ENCODE assay signal across 22 cellular contexts in the genomic region with DNA sequence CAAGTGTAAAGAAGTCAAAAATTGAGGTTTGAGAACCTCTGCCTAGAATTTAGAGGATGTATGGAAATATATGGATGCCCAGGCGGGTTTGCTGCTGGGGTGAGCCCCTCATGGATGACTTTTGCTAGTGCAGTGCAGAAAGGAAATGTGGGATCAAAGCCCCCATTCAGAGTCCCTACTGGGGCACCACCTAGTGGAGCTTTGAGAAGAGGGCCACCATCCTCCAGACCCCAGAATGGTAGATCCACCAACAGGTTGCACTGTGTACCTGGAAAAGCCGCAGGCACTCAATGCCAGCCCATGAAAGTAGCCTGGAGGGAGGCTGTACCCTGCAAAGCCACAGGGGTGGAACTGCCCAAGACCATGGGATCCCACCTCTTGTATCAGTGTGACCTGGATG.
A peak's percentile ranks its signal among the peaks of the same experiment; 100 is the strongest.
DNase-seq lines count a peak whose midpoint lies in the region; ATAC-seq and TF ChIP-seq lines count a peak whose summit lies in the region.
"Had no signal": no experiment of that assay in that cellular context is flagged by ENCODE, and none has a peak within 500 bp of the region (broad histone marks: within the 10 kb centered on the region; RNA-seq: fewer than 3 reads in every experiment).

No MANE protein-coding gene starts in this region.

- H2AFZ ChIP-seq in SK-N-SH (ENCODE audit: low read depth) (no peak overlapping the region), OCI-LY7 (ENCODE audit: low read length) (no peak overlapping the region)
- H2AFZ ChIP-seq: PC-9 had no signal

- intact Hi-C loops in OCI-LY7 (cut with micrococcal nuclease; ENCODE audit: unreplicated experiment) (no loop called here), sciatic nerve (cut with DNase I) (no loop called here)

- no peak overlapping the region for H3K4me3 ChIP-seq in SK-N-SH (ENCODE audit: low read depth in 2 of 2, low read length in 1 of 2)
- no peak overlapping the region for H3K4me3 ChIP-seq in OCI-LY7 (ENCODE audit: low read depth, low read length, poor library complexity, severe bottlenecking)
- H3K4me3 ChIP-seq in endodermal cell (ENCODE audit: low read length) = no peak overlapping the region
- H3K4me3 ChIP-seq: K562, PC-9, SJCRH30 had no signal

- peaks cover 26% of the 10 kb centered on the region for H3K9me3 Mint-ChIP-seq in endodermal cell

- H4K20me1 ChIP-seq in SK-N-SH (ENCODE audit: insufficient read depth) = no peaks in the 10 kb centered on the region
- no peaks in the 10 kb centered on the region for H4K20me1 ChIP-seq in OCI-LY7 (ENCODE audit: insufficient read depth, low read length)

- TF ChIP-seq RAD21 in SK-N-SH (IDR thresholded peaks at IDR 0.05; ENCODE audit: low read length) = no peak

- CTCF ChIA-PET in SK-N-SH (lab: Yijun Ruan, JAX) = interaction anchor here (1.6 kb wide), 1 partner anchor 217 kb away, joined by 8 read pairs; no protein-coding TSS in a partner anchor
- CTCF ChIA-PET in OCI-LY7 (lab: Charles Lee; ENCODE audit: unreplicated experiment) = no interaction called here

- H3K4me2 ChIP-seq in SK-N-SH (no peak overlapping the region), OCI-LY7 (ENCODE audit: low read length) (no peak overlapping the region)
- H3K4me2 ChIP-seq: PC-9 had no signal

- H3K79me2 ChIP-seq in SK-N-SH (ENCODE audit: insufficient read depth) = no peaks in the 10 kb centered on the region
- no peaks in the 10 kb centered on the region for H3K79me2 ChIP-seq in OCI-LY7 (ENCODE audit: insufficient read depth, low read depth, low read length)

- no peaks in the 10 kb centered on the region; the same call in 1 of the 2 replicates for H3K9me3 ChIP-seq in SK-N-SH
- no peaks in the 10 kb centered on the region for H3K9me3 ChIP-seq in OCI-LY7 (ENCODE audit: low read length)
- H3K9me3 ChIP-seq in endodermal cell (ENCODE audit: control insufficient read depth, low read length) = peaks cover 9% of the 10 kb centered on the region
- H3K9me3 ChIP-seq: SJCRH30 had no signal

- WGBS in SK-N-SH (ENCODE audit: low lambda C conversion rate) = 67% methylated on average over 1 of the region's 2 CpGs
- 90 to 100% methylated on average over 1 to 2 of the region's 2 CpGs for WGBS in endodermal cell (ENCODE audit: insufficient coverage in 1 of 2, insufficient read length in 1 of 2), 2 experiments

- no peaks in the 10 kb centered on the region for H3K9me2 ChIP-seq in SK-N-SH
- H3K9me2 ChIP-seq in OCI-LY7 (ENCODE audit: insufficient read depth, low read length) = no peaks in the 10 kb centered on the region

- no peaks in the 10 kb centered on the region for H3K36me3 Mint-ChIP-seq in endodermal cell (ENCODE audit: low read depth)

- H3K4me3 Mint-ChIP-seq in endodermal cell = no peak overlapping the region

- no peak for ATAC-seq in SK-N-SH treated with all-trans-retinoic acid at 6 μM for 48 hours
- ATAC-seq in sciatic nerve = no peak
- no peak for ATAC-seq in HG02981 (IDR thresholded peaks at IDR 0.05; ENCODE audit: unreplicated experiment)
- ATAC-seq: K562, Right ventricle myocardium inferior had no signal

- TF ChIP-seq CTCF in SK-N-SH (IDR thresholded peaks at IDR 0.05) = peak; percentile 11; the same call in 1 of the 2 replicates
- 0 out of 2 replicates have a peak, but pooled peaks have one; percentile 34 for TF ChIP-seq CTCF in OCI-LY7 (conservative IDR thresholded peaks at IDR 0.05; ENCODE audit: low read length)
- TF ChIP-seq CTCF in endodermal cell (conservative IDR thresholded peaks at IDR 0.05) = peak; percentile 40

- H3K27ac Mint-ChIP-seq in endodermal cell = no peak overlapping the region

- BruUV-seq in OCI-LY7 (replicated peaks; lab: Mats Ljungman, UMichigan) = no TSS peak

- H3K27me3 Mint-ChIP-seq in endodermal cell (ENCODE audit: insufficient read depth) = no peaks in the 10 kb centered on the region

- TF ChIP-seq EP300 in SK-N-SH (IDR thresholded peaks at IDR 0.05; ENCODE audit: borderline replicate concordance in 1 of 2, low read depth in 1 of 2, low read length in 1 of 2) = no peak

- DNase-seq in SK-N-SH (no peak), OCI-LY7 (ENCODE audit: low spot score) (no peak), endodermal cell (no peak), epidermal melanocyte (ENCODE audit: insufficient read length, low spot score) (no peak), sciatic nerve (ENCODE audit: low spot score) (no peak), kidney glomerular epithelial cell (lab: John Stamatoyannopoulos, UW) (no peak)
- DNase-seq: ACHN; Calu3; Kasumi-1; NCI-H2029; NCI-H446; NCI-H526; NCI-H82; NK-92 treated with Interleukin-12 subunit alpha and Interleukin-12 subunit beta, amount 100 ng/mL, for 24 hours; PC-9; SJCRH30 had no signal

- H3F3A ChIP-seq in SK-N-SH (replicated peaks; ENCODE audit: insufficient read depth) = no peaks in the 10 kb centered on the region

- POLR2A ChIA-PET in SK-N-SH (lab: Yijun Ruan, JAX) = no interaction called here
- POLR2A ChIA-PET in OCI-LY7 (lab: Charles Lee) = no interaction called here

- H3K4me1 ChIP-seq in SK-N-SH (ENCODE audit: control insufficient read depth in 1 of 2, insufficient read depth in 2 of 2, low read depth in 1 of 2, low read length in 1 of 2) = no peaks in the 10 kb centered on the region
- no peaks in the 10 kb centered on the region for H3K4me1 ChIP-seq in OCI-LY7 (ENCODE audit: insufficient read depth, low read length, poor library complexity, severe bottlenecking)
- H3K4me1 ChIP-seq in endodermal cell (ENCODE audit: control insufficient read depth, insufficient read depth, low read length) = no peaks in the 10 kb centered on the region
- H3K4me1 ChIP-seq: SJCRH30 had no signal

- no peak overlapping the region for H3K9ac ChIP-seq in SK-N-SH
- no peak overlapping the region for H3K9ac ChIP-seq in endodermal cell (ENCODE audit: extremely low read depth, low read length, poor library complexity, severe bottlenecking)

- no peaks in the 10 kb centered on the region for H3K4me1 Mint-ChIP-seq in endodermal cell

- H3K27me3 ChIP-seq in SK-N-SH (ENCODE audit: insufficient read depth) (no peaks in the 10 kb centered on the region), endodermal cell (ENCODE audit: control insufficient read depth, insufficient read depth, low read length, poor library complexity, severe bottlenecking) (no peaks in the 10 kb centered on the region)
- H3K27me3 ChIP-seq: SJCRH30 had no signal

- H3K36me3 ChIP-seq in SK-N-SH (replicated peaks in 1 of 2; ENCODE audit: control insufficient read depth in 1 of 2, insufficient read depth in 2 of 2, low read length in 1 of 2) (no peaks in the 10 kb centered on the region), OCI-LY7 (ENCODE audit: insufficient read depth, low read length) (no peaks in the 10 kb centered on the region), endodermal cell (ENCODE audit: control insufficient read depth, insufficient read depth, low read length) (no peaks in the 10 kb centered on the region)
- H3K36me3 ChIP-seq: SJCRH30 had no signal

- no peak overlapping the region for H3K27ac ChIP-seq in SK-N-SH (ENCODE audit: low read depth in 2 of 2, low read length in 1 of 2)
- H3K27ac ChIP-seq in OCI-LY7 (ENCODE audit: low read depth, low read length, poor library complexity, severe bottlenecking) = no peak overlapping the region
- H3K27ac ChIP-seq in endodermal cell (ENCODE audit: low read depth, low read length) = no peak overlapping the region
- H3K27ac ChIP-seq: 22Rv1, HL-60, PC-9, SJCRH30 had no signal

TF ChIP-seq in SK-N-SH, 30 proteins besides CTCF, POLR2A, EP300 and RAD21:
- no peak for TF ChIP-seq GATA2 (CRISPR knock-in tag; IDR thresholded peaks at IDR 0.05)
- no peak for TF ChIP-seq TAF1 (IDR thresholded peaks at IDR 0.05; ENCODE audit: borderline replicate concordance, low read depth, low read length)
- TF ChIP-seq TCF12 (IDR thresholded peaks at IDR 0.05) = no peak
- no peak for TF ChIP-seq FOSL2 (IDR thresholded peaks at IDR 0.05; ENCODE audit: borderline replicate concordance, low read depth)
- no peak for TF ChIP-seq MAX (IDR thresholded peaks at IDR 0.05; ENCODE audit: low read depth)
- TF ChIP-seq RFX5 (IDR thresholded peaks at IDR 0.05; ENCODE audit: low read length) = no peak

TF ChIP-seq in SK-N-SH treated with all-trans-retinoic acid at 6 μM for 48 hours, 23 proteins besides CTCF, POLR2A, EP300 and RAD21 (continues in another document):
- TF ChIP-seq TOX (CRISPR knock-in tag; IDR thresholded peaks at IDR 0.05; ENCODE audit: borderline replicate concordance) (no peak), ISL1 (CRISPR knock-in tag; IDR thresholded peaks at IDR 0.05) (no peak), SNAI2 (CRISPR knock-in tag; IDR thresholded peaks at IDR 0.05) (no peak), PPARA (CRISPR knock-in tag; IDR thresholded peaks at IDR 0.05; ENCODE audit: borderline replicate concordance) (no peak)
- TF ChIP-seq, protein P1, sequence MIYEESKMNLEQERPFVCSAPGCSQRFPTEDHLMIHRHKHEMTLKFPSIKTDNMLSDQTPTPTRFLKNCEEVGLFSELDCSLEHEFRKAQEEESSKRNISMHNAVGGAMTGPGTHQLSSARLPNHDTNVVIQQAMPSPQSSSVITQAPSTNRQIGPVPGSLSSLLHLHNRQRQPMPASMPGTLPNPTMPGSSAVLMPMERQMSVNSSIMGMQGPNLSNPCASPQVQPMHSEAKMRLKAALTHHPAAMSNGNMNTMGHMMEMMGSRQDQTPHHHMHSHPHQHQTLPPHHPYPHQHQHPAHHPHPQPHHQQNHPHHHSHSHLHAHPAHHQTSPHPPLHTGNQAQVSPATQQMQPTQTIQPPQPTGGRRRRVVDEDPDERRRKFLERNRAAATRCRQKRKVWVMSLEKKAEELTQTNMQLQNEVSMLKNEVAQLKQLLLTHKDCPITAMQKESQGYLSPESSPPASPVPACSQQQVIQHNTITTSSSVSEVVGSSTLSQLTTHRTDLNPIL (CRISPR knock-in tag; IDR thresholded peaks at IDR 0.05; ENCODE audit: low read depth) = no peak
